ENCODE assay signal across 8 cellular contexts in genomic region chr1:28233264-28233606, GRCh38. TPM values are rescaled to one million over a fixed set of nuclear protein-coding genes. Genes with fewer than 3 reads are reported as not detected.
A peak's percentile ranks its signal among the peaks of the same experiment; 100 is the strongest.
DNase-seq lines count a peak whose midpoint lies in the region; ATAC-seq and TF ChIP-seq lines count a peak whose summit lies in the region.

No MANE protein-coding gene starts in this region.

- intact Hi-C loops in activated B cell treated with CpG ODN at 0.5 μM for 24 hours (cut with micrococcal nuclease) (loop anchor here (2.0 kb wide), 1 partner anchor 14 kb away; no protein-coding TSS in a partner anchor), right cardiac atrium (cut with DNase I) (no loop called here), spleen (cut with DNase I; ENCODE audit: low total_unique reads) (no loop called here), posterior cingulate gyrus (cut with DNase I) (loop anchor here (2.0 kb wide), 1 partner anchor 14 kb away; no protein-coding TSS in a partner anchor)

- H3K4me1 Mint-ChIP-seq in activated B cell treated with CpG ODN at 0.5 μM for 24 hours = peaks cover 34% of the 10 kb centered on the region

- H3K4me1 ChIP-seq in right cardiac atrium (ENCODE audit: control insufficient read depth, insufficient read depth, low read length) (peaks cover 8% of the 10 kb centered on the region), spleen (peaks cover 31 to 86% (median 58%) of the 10 kb centered on the region in 6 donors)

- H3K36me3 ChIP-seq in spleen = peaks cover 0 to 34% (median 21%) of the 10 kb centered on the region in 6 donors

- H3K4me3 Mint-ChIP-seq in activated B cell treated with CpG ODN at 0.5 μM for 24 hours = peak overlapping the region; percentile 100

- peak overlapping the region; percentile 56 for H3K27ac Mint-ChIP-seq in activated B cell treated with CpG ODN at 0.5 μM for 24 hours

- H3K4me3 ChIP-seq in HL-60 (replicated peaks; ENCODE audit: insufficient read depth, low read length) (no peak overlapping the region), right cardiac atrium (ENCODE audit: low read length) (peak overlapping the region; percentile 61), spleen (peak overlapping the region in 6 of 8 donors; percentile 79 to 94 (median 87))

- H3K9me3 Mint-ChIP-seq in activated B cell treated with CpG ODN at 0.5 μM for 24 hours = no peaks in the 10 kb centered on the region

- WGBS in right cardiac atrium = 64% methylated on average over 14 of the region's 14 CpGs
- 64 to 74% (median 67%) methylated on average over 14 of the region's 14 CpGs for WGBS in spleen, 5 donors

- H3K27me3 Mint-ChIP-seq in activated B cell treated with CpG ODN at 0.5 μM for 24 hours = no peaks in the 10 kb centered on the region

- H3K27me3 ChIP-seq in HL-60 (ENCODE audit: insufficient read depth, poor library complexity, severe bottlenecking) = no peaks in the 10 kb centered on the region
- no peaks in the 10 kb centered on the region for H3K27me3 ChIP-seq in right cardiac atrium (ENCODE audit: control insufficient read depth, insufficient read depth)
- no peaks in the 10 kb centered on the region for H3K27me3 ChIP-seq in spleen (replicated peaks in 1 of 7)

- TF ChIP-seq POLR2A in spleen (IDR thresholded peaks at IDR 0.05) = no peak

- DNase-seq in HL-60 (ENCODE audit: low read depth in 1 of 2, low spot score in 1 of 2) (no peak), activated B cell treated with CpG ODN at 0.5 μM for 24 hours (no peak), right cardiac atrium (peak in 2 of 3 donors; percentile 55 to 57), spleen (peak; percentile 77), posterior cingulate gyrus (no peak), GM19238 (ENCODE audit: insufficient read length, low spot score) (no peak)

- CTCF ChIA-PET in activated B cell treated with CpG ODN at 0.5 μM for 24 hours (lab: Charles Lee) = no interaction called here

- H3K27ac ChIP-seq in HL-60 (replicated peaks) (peak overlapping the region; percentile 86), right cardiac atrium (ENCODE audit: low read length) (peak overlapping the region; percentile 26), spleen (peak overlapping the region in 7 of 8 donors; percentile 73 to 88 (median 85))

- no peaks in the 10 kb centered on the region for H3K9me3 ChIP-seq in right cardiac atrium (ENCODE audit: control insufficient read depth, low read length)
- H3K9me3 ChIP-seq in spleen = no peaks in the 10 kb centered on the region

- no peak for TF ChIP-seq CTCF in HL-60 (IDR thresholded peaks at IDR 0.05; ENCODE audit: insufficient read depth, low read length)
- no peak for TF ChIP-seq CTCF in activated B cell treated with CpG ODN at 0.5 μM for 24 hours (IDR thresholded peaks at IDR 0.05)
- no peak for TF ChIP-seq CTCF in spleen (IDR thresholded peaks at IDR 0.05 in 8 of 11, conservative IDR thresholded peaks at IDR 0.05 in 3 of 11)

- peaks cover 20% of the 10 kb centered on the region for H3K36me3 Mint-ChIP-seq in activated B cell treated with CpG ODN at 0.5 μM for 24 hours (ENCODE audit: low read depth)

- ATAC-seq in activated B cell treated with CpG ODN at 0.5 μM for 24 hours (ENCODE audit: low read depth) (no peak), right cardiac atrium (no peak), HG03521 (IDR thresholded peaks at IDR 0.05; ENCODE audit: unreplicated experiment) (no peak), GM18873 (IDR thresholded peaks at IDR 0.05; ENCODE audit: low FRiP score, unreplicated experiment) (no peak)

- POLR2A ChIA-PET in activated B cell treated with CpG ODN at 0.5 μM for 24 hours (lab: Charles Lee) = interaction anchor here (0.5 to 7.9 kb wide), 3 partner anchors 14 to 37 kb away, joined by 3 to 171 read pairs (median 4); partner anchors contain the start of gene SESN2

RNA-seq across cellular contexts. Expression of gene DNAJC8, which starts 0.4 kb away (rescaled TPM):
- 103 and 104 TPM in 2 replicates for total RNA-seq in activated B cell treated with CpG ODN at 0.5 μM for 24 hours
- 10 to 100 TPM; 63.4 to 71.6 (median 64.1) TPM for total RNA-seq in right cardiac atrium
- 78.3 TPM for polyA plus RNA-seq in right cardiac atrium
- total RNA-seq in spleen = 10 to 100 TPM; 52.0 to 71.0 (median 60.8) TPM
- polyA plus RNA-seq in spleen = 10 to 100 TPM; 63.8 to 95.9 (median 92.8) TPM

RNA-seq across cellular contexts. Expression of gene ATP5IF1, which starts 2.7 kb away (rescaled TPM):
- total RNA-seq in activated B cell treated with CpG ODN at 0.5 μM for 24 hours = 87.0 and 104 TPM in 2 replicates
- total RNA-seq in right cardiac atrium = 100 to 1,000 TPM; 244 to 514 (median 404) TPM
- polyA plus RNA-seq in right cardiac atrium = 1,557 TPM
- total RNA-seq in spleen = 100 to 1,000 TPM in 3 of 7 donors, 10 to 100 TPM in 4; 75.4 to 231 (median 97.1) TPM
- 100 to 1,000 TPM; 340 to 411 (median 378) TPM for polyA plus RNA-seq in spleen

RNA-seq across cellular contexts. Expression of gene SESN2, which starts 26.1 kb away (rescaled TPM):
- total RNA-seq in activated B cell treated with CpG ODN at 0.5 μM for 24 hours (19.5 and 19.8 TPM in 2 replicates), right cardiac atrium (1 to 10 TPM; 3.4 to 3.8 (median 3.6) TPM), spleen (10 to 100 TPM in 2 of 7 donors, 1 to 10 TPM in 5; 7.4 to 16.7 (median 8.6) TPM)
- polyA plus RNA-seq in right cardiac atrium (3.1 TPM), spleen (1 to 10 TPM; 2.4 to 5.0 (median 3.3) TPM)

RNA-seq across cellular contexts. Expression of gene PTAFR, which starts 56.7 kb away (rescaled TPM):
- 2.2 and 3.6 TPM in 2 replicates for total RNA-seq in activated B cell treated with CpG ODN at 0.5 μM for 24 hours
- total RNA-seq in right cardiac atrium = 1 to 10 TPM; 2.0 to 3.6 (median 3.0) TPM
- 0.52 TPM for polyA plus RNA-seq in right cardiac atrium
- 10 to 100 TPM; 13.8 to 32.2 (median 28.2) TPM for total RNA-seq in spleen
- 1 to 10 TPM; 5.0 to 7.5 (median 5.7) TPM for polyA plus RNA-seq in spleen

Comparison
In these comparisons a context has a peak if more than half of its experiments do, and no peak if none do; other contexts are left out.
1. DNase-seq: peak in right cardiac atrium (2 of 3) and spleen (single experiment); none in HL-60 (0 of 2), activated B cell treated with CpG ODN at 0.5 μM for 24 hours (single experiment), posterior cingulate gyrus (0 of 10) and GM19238 (single experiment).
2. H3K27ac ChIP-seq: peak in every context shown above with its lines; median percentile 86 in HL-60; 85 in spleen; 26 in right cardiac atrium.
3. intact Hi-C loops: an anchor here in activated B cell treated with CpG ODN at 0.5 μM for 24 hours (2.0 kb wide) and posterior cingulate gyrus (2.0 kb wide); none called in right cardiac atrium and spleen.